1 cellular context compared by ENCODE assay signal in genomic region chr4:41620594-41621256, GRCh38.
TF ChIP-seq lines count a peak whose summit lies in the region.

No MANE protein-coding gene starts in this region.

TF ChIP-seq in WTC11, 78 proteins besides CTCF, POLR2A, EP300 and RAD21 (continued from another document):
- TF ChIP-seq HMGXB4 (CRISPR knock-in tag; IDR thresholded peaks at IDR 0.05) = no peak
- TF ChIP-seq ETV6 (CRISPR knock-in tag; IDR thresholded peaks at IDR 0.05) = 0 out of 2 replicates have a peak, but pooled peaks have one; percentile 20
TF ChIP-seq in WTC11: peak in this region for 1.
